ENCODE assay signal across 8 cellular contexts in genomic region chr7:75993689-75994387, GRCh38. TPM values are rescaled to one million over a fixed set of nuclear protein-coding genes. Genes with fewer than 3 reads are reported as not detected.
A peak's percentile ranks its signal among the peaks of the same experiment; 100 is the strongest.
DNase-seq lines count a peak whose midpoint lies in the region; ATAC-seq, FAIRE-seq and TF ChIP-seq lines count a peak whose summit lies in the region.

No MANE protein-coding gene starts in this region.

- H3K9ac ChIP-seq in HUES48 (ENCODE audit: low read depth, low read length) = peak overlapping the region; percentile 8; the same call in 1 of the 2 replicates

- H3K9me3 Mint-ChIP-seq in mesothelial cell of epicardium = no peaks in the 10 kb centered on the region

- peaks cover 10% of the 10 kb centered on the region; the same call in 1 of the 2 replicates for H3K4me1 ChIP-seq in HUES48 (ENCODE audit: control insufficient read depth, insufficient read depth, low read length)
- H3K4me1 ChIP-seq in upper lobe of right lung = peaks cover 13% of the 10 kb centered on the region

- FAIRE-seq in GM19239 (lab: Jason Lieb, UNC) = no peak

- DNase-seq in GM19239 (ENCODE audit: insufficient read length, low spot score) (peak; percentile 62), erythroblast (lab: John Stamatoyannopoulos, UW) (peak; percentile 47), mesothelial cell of epicardium (ENCODE audit: low spot score in 2 of 2, unreplicated experiment in 2 of 2) (no peak), upper lobe of right lung (peak; percentile 79)
- DNase-seq in activated CD4-positive, alpha-beta T cell treated with anti-CD3 and anti-CD28 coated beads, Interleukin-2, amount 50 U/mL, for 4 hours = no peak

- H3K4me1 Mint-ChIP-seq in mesothelial cell of epicardium = peaks cover 13% of the 10 kb centered on the region

- peak; percentile 26 for ATAC-seq in upper lobe of right lung

- H3K36me3 Mint-ChIP-seq in mesothelial cell of epicardium = peaks cover 21% of the 10 kb centered on the region

- peak overlapping the region; percentile 70 for H3K4me3 ChIP-seq in HUES48 (ENCODE audit: low read depth, low read length)
- H3K4me3 ChIP-seq in upper lobe of right lung = peak overlapping the region; percentile 99

- H3K27ac ChIP-seq in C4-2B (peak overlapping the region; percentile 88), HUES48 (ENCODE audit: low read depth, low read length) (peak overlapping the region; percentile 51), VCaP (peak overlapping the region; percentile 84), upper lobe of right lung (peak overlapping the region; percentile 92)

- TF ChIP-seq CTCF in C4-2B (conservative IDR thresholded peaks at IDR 0.05) = no peak
- no peak for TF ChIP-seq CTCF in VCaP (conservative IDR thresholded peaks at IDR 0.05)
- TF ChIP-seq CTCF in mesothelial cell of epicardium (IDR thresholded peaks at IDR 0.05; ENCODE audit: unreplicated experiment) = no peak
- TF ChIP-seq CTCF in upper lobe of right lung (IDR thresholded peaks at IDR 0.05) = no peak

- no peaks in the 10 kb centered on the region for H3K27me3 Mint-ChIP-seq in mesothelial cell of epicardium (ENCODE audit: low read depth)

- intact Hi-C loops in upper lobe of right lung (cut with DNase I) = no loop called here

- H3K36me3 ChIP-seq in HUES48 (ENCODE audit: control insufficient read depth, insufficient read depth, low read length) = peaks cover 12% of the 10 kb centered on the region
- no peaks in the 10 kb centered on the region for H3K36me3 ChIP-seq in upper lobe of right lung

- H3K27ac Mint-ChIP-seq in mesothelial cell of epicardium = no peak overlapping the region

- no peak for TF ChIP-seq POLR2A in erythroblast (IDR thresholded peaks at IDR 0.05; ENCODE audit: low read length)

- no peaks in the 10 kb centered on the region for H3K9me3 ChIP-seq in HUES48 (ENCODE audit: control insufficient read depth, insufficient read depth, low read length)
- H3K9me3 ChIP-seq in upper lobe of right lung = no peaks in the 10 kb centered on the region

- peak overlapping the region; percentile 69 for H3K4me3 Mint-ChIP-seq in mesothelial cell of epicardium

- H3K27me3 ChIP-seq in HUES48 (ENCODE audit: control insufficient read depth, insufficient read depth, low read length) (no peaks in the 10 kb centered on the region), upper lobe of right lung (no peaks in the 10 kb centered on the region)

RNA-seq across cellular contexts. Expression of gene TMEM120A, which starts 0.6 kb away (rescaled TPM):
- 13.8 to 21.2 TPM (median 17.8 TPM) in 3 replicates for total RNA-seq in mesothelial cell of epicardium
- total RNA-seq in upper lobe of right lung = 43.9 TPM

RNA-seq across cellular contexts. Expression of gene STYXL1, which starts 54.0 kb away (rescaled TPM):
- 35.3 to 40.7 TPM (median 39.9 TPM) in 3 replicates for total RNA-seq in mesothelial cell of epicardium
- 20.9 TPM for total RNA-seq in upper lobe of right lung

RNA-seq across cellular contexts. Expression of gene MDH2, which starts 54.1 kb away (rescaled TPM):
- total RNA-seq in mesothelial cell of epicardium = 133 to 142 TPM (median 137 TPM) in 3 replicates
- 106 TPM for total RNA-seq in upper lobe of right lung

Comparison
In these comparisons a context has a peak if more than half of its experiments do, and no peak if none do; other contexts are left out.
1. DNase-seq: peak in GM19239 (single experiment), erythroblast (2 of 2) and upper lobe of right lung (single experiment); none in mesothelial cell of epicardium (0 of 2) and activated CD4-positive, alpha-beta T cell treated with anti-CD3 and anti-CD28 coated beads, Interleukin-2, amount 50 U/mL, for 4 hours (0 of 2).
2. Peak in every context shown above with its lines, with median percentiles within 50 percentile points of each other: H3K27ac ChIP-seq.